Comparison of ENCODE assay signal across 9 cellular contexts in genomic region chr9:120348951-120349429, GRCh38.
A peak's percentile ranks its signal among the peaks of the same experiment; 100 is the strongest.
DNase-seq lines count a peak whose midpoint lies in the region; ATAC-seq and TF ChIP-seq lines count a peak whose summit lies in the region.
"Had no signal": no experiment of that assay in that cellular context is flagged by ENCODE, and none has a peak within 500 bp of the region (broad histone marks: within the 10 kb centered on the region; RNA-seq: fewer than 3 reads in every experiment).

No MANE protein-coding gene starts in this region.

- H3K36me3 ChIP-seq in SU-DHL-6 (ENCODE audit: low read length) = no peaks in the 10 kb centered on the region
- H3K36me3 ChIP-seq in effector memory CD4-positive, alpha-beta T cell (ENCODE audit: control insufficient read depth, insufficient read depth, low read length) = no peaks in the 10 kb centered on the region

- no peak overlapping the region for H3K4me3 Mint-ChIP-seq in activated naive CD8-positive, alpha-beta T cell treated with anti-CD3 and anti-CD28 coated beads, Interleukin-2, amount 50 U/mL, for 24 hours
- no peak overlapping the region for H3K4me3 Mint-ChIP-seq in activated naive CD8-positive, alpha-beta T cell treated with anti-CD3 and anti-CD28 coated beads for 36 hours
- no peak overlapping the region for H3K4me3 Mint-ChIP-seq in glutamatergic neuron (ENCODE audit: unreplicated experiment)
- H3K4me3 Mint-ChIP-seq: dendritic cell treated with granulocyte-macrophage colony-stimulating factor and Interleukin-4, amounts not matched to agents 40 ng/mL and 50 ng/mL, for 4 days had no signal

- no peaks in the 10 kb centered on the region for H3K79me2 ChIP-seq in SU-DHL-6 (ENCODE audit: insufficient read depth, low read length)

- H3K27ac ChIP-seq in SU-DHL-6 (ENCODE audit: low read depth, low read length) (no peak overlapping the region), coronary artery (no peak overlapping the region)
- H3K27ac ChIP-seq in effector memory CD4-positive, alpha-beta T cell (ENCODE audit: insufficient read depth, low read length, poor library complexity, severe bottlenecking) = no peak overlapping the region

- H3K27ac Mint-ChIP-seq in activated naive CD8-positive, alpha-beta T cell treated with anti-CD3 and anti-CD28 coated beads, Interleukin-2, amount 50 U/mL, for 24 hours = no peak overlapping the region
- H3K27ac Mint-ChIP-seq in activated naive CD8-positive, alpha-beta T cell treated with anti-CD3 and anti-CD28 coated beads for 36 hours = no peak overlapping the region
- H3K27ac Mint-ChIP-seq in glutamatergic neuron (ENCODE audit: unreplicated experiment) = no peak overlapping the region
- H3K27ac Mint-ChIP-seq: dendritic cell treated with granulocyte-macrophage colony-stimulating factor and Interleukin-4, amounts not matched to agents 40 ng/mL and 50 ng/mL, for 4 days had no signal

- H3K4me3 ChIP-seq in SU-DHL-6 (ENCODE audit: insufficient read depth, low read length, poor library complexity, severe bottlenecking) (no peak overlapping the region), coronary artery (no peak overlapping the region)
- H3K4me3 ChIP-seq in effector memory CD4-positive, alpha-beta T cell (ENCODE audit: insufficient read depth, low read depth, low read length, poor library complexity, severe bottlenecking) = no peak overlapping the region

- no peaks in the 10 kb centered on the region for H3K4me1 Mint-ChIP-seq in activated naive CD8-positive, alpha-beta T cell treated with anti-CD3 and anti-CD28 coated beads, Interleukin-2, amount 50 U/mL, for 24 hours
- no peaks in the 10 kb centered on the region for H3K4me1 Mint-ChIP-seq in activated naive CD8-positive, alpha-beta T cell treated with anti-CD3 and anti-CD28 coated beads for 36 hours
- peaks cover 4% of the 10 kb centered on the region for H3K4me1 Mint-ChIP-seq in glutamatergic neuron (ENCODE audit: low read depth, unreplicated experiment)

- H3K9me3 Mint-ChIP-seq in activated naive CD8-positive, alpha-beta T cell treated with anti-CD3 and anti-CD28 coated beads, Interleukin-2, amount 50 U/mL, for 24 hours = no peaks in the 10 kb centered on the region
- no peaks in the 10 kb centered on the region for H3K9me3 Mint-ChIP-seq in activated naive CD8-positive, alpha-beta T cell treated with anti-CD3 and anti-CD28 coated beads for 36 hours
- no peaks in the 10 kb centered on the region for H3K9me3 Mint-ChIP-seq in glutamatergic neuron (ENCODE audit: unreplicated experiment)
- H3K9me3 Mint-ChIP-seq: dendritic cell treated with granulocyte-macrophage colony-stimulating factor and Interleukin-4, amounts not matched to agents 40 ng/mL and 50 ng/mL, for 4 days had no signal

- peak; percentile 12 for DNase-seq in activated naive CD8-positive, alpha-beta T cell treated with anti-CD3 and anti-CD28 coated beads, Interleukin-2, amount 50 U/mL, for 24 hours
- DNase-seq in activated naive CD8-positive, alpha-beta T cell treated with anti-CD3 and anti-CD28 coated beads for 36 hours = no peak
- peak; percentile 64 for DNase-seq in glutamatergic neuron
- peak; percentile 48 for DNase-seq in renal cortical epithelial cell (ENCODE audit: low read depth)
- no peak for DNase-seq in coronary artery (ENCODE audit: low spot score)
- no peak for DNase-seq in effector memory CD4-positive, alpha-beta T cell

- H3K27me3 Mint-ChIP-seq in activated naive CD8-positive, alpha-beta T cell treated with anti-CD3 and anti-CD28 coated beads, Interleukin-2, amount 50 U/mL, for 24 hours = peaks cover 6% of the 10 kb centered on the region
- H3K27me3 Mint-ChIP-seq in activated naive CD8-positive, alpha-beta T cell treated with anti-CD3 and anti-CD28 coated beads for 36 hours = peaks cover 9% of the 10 kb centered on the region
- peaks cover 5% of the 10 kb centered on the region for H3K27me3 Mint-ChIP-seq in glutamatergic neuron (ENCODE audit: unreplicated experiment)

- H3F3A ChIP-seq in SU-DHL-6 (ENCODE audit: insufficient read depth) = no peaks in the 10 kb centered on the region

- no peak for ATAC-seq in activated naive CD8-positive, alpha-beta T cell treated with anti-CD3 and anti-CD28 coated beads, Interleukin-2, amount 50 U/mL, for 24 hours

- H3K4me1 ChIP-seq in effector memory CD4-positive, alpha-beta T cell (ENCODE audit: control insufficient read depth, insufficient read depth, low read length, poor library complexity, severe bottlenecking) = no peaks in the 10 kb centered on the region

- TF ChIP-seq CTCF in LNCAP (IDR thresholded peaks at IDR 0.05) = peak; percentile 82
- peak; percentile 42 for TF ChIP-seq CTCF in SU-DHL-6 (IDR thresholded peaks at IDR 0.05; ENCODE audit: insufficient read depth, low read length, poor library complexity, severe bottlenecking)
- TF ChIP-seq CTCF in glutamatergic neuron (IDR thresholded peaks at IDR 0.05; ENCODE audit: partially characterized antibody, unreplicated experiment) = peak; percentile 73
- TF ChIP-seq CTCF in coronary artery (IDR thresholded peaks at IDR 0.05) = no peak

- H2AFZ ChIP-seq in SU-DHL-6 (ENCODE audit: low read depth, low read length, severe bottlenecking) = no peak overlapping the region

- H3K36me3 Mint-ChIP-seq in activated naive CD8-positive, alpha-beta T cell treated with anti-CD3 and anti-CD28 coated beads, Interleukin-2, amount 50 U/mL, for 24 hours (ENCODE audit: low read depth) = no peaks in the 10 kb centered on the region
- H3K36me3 Mint-ChIP-seq in activated naive CD8-positive, alpha-beta T cell treated with anti-CD3 and anti-CD28 coated beads for 36 hours = no peaks in the 10 kb centered on the region
- no peaks in the 10 kb centered on the region for H3K36me3 Mint-ChIP-seq in glutamatergic neuron (ENCODE audit: unreplicated experiment)

- H3K4me2 ChIP-seq in SU-DHL-6 (ENCODE audit: low read depth, low read length, poor library complexity, severe bottlenecking) = no peak overlapping the region

- H4K20me1 ChIP-seq in SU-DHL-6 (ENCODE audit: low read depth, low read length) = no peaks in the 10 kb centered on the region

- no peak overlapping the region for H3K9ac ChIP-seq in SU-DHL-6 (ENCODE audit: low read length)

- H3K27me3 ChIP-seq in SU-DHL-6 (ENCODE audit: low read length) = peaks cover 3% of the 10 kb centered on the region; the same call in 1 of the 2 replicates
- H3K27me3 ChIP-seq in effector memory CD4-positive, alpha-beta T cell (replicated peaks; ENCODE audit: control insufficient read depth, insufficient read depth, low read length, poor library complexity, severe bottlenecking) = no peaks in the 10 kb centered on the region

- no peaks in the 10 kb centered on the region for H3K9me3 ChIP-seq in SU-DHL-6 (ENCODE audit: insufficient read depth, low read length)
- H3K9me3 ChIP-seq in effector memory CD4-positive, alpha-beta T cell (ENCODE audit: control insufficient read depth, low read length) = no peaks in the 10 kb centered on the region

- no peaks in the 10 kb centered on the region for H3K9me2 ChIP-seq in SU-DHL-6 (replicated peaks; ENCODE audit: insufficient read depth, low read length)

Comparison
In these comparisons a context has a peak if more than half of its experiments do, and no peak if none do; other contexts are left out.
1. DNase-seq: peak in activated naive CD8-positive, alpha-beta T cell treated with anti-CD3 and anti-CD28 coated beads, Interleukin-2, amount 50 U/mL, for 24 hours (single experiment), glutamatergic neuron (single experiment) and renal cortical epithelial cell (single experiment); none in activated naive CD8-positive, alpha-beta T cell treated with anti-CD3 and anti-CD28 coated beads for 36 hours (single experiment), coronary artery (single experiment) and effector memory CD4-positive, alpha-beta T cell (0 of 3).